In genomic region chr20:31485450-31486339, GRCh38 we compare ENCODE assay signal across 12 cellular contexts. TPM values are rescaled to one million over a fixed set of nuclear protein-coding genes. Genes with fewer than 3 reads are reported as not detected.
DNase-seq lines count a peak whose midpoint lies in the region; ATAC-seq and TF ChIP-seq lines count a peak whose summit lies in the region.
"Had no signal": no experiment of that assay in that cellular context is flagged by ENCODE, and none has a peak within 500 bp of the region (broad histone marks: within the 10 kb centered on the region; RNA-seq: fewer than 3 reads in every experiment).

No MANE protein-coding gene starts in this region.

- H3K27me3 ChIP-seq in H7 (ENCODE audit: control insufficient read depth, insufficient read depth, low read length) (no peaks in the 10 kb centered on the region), ascending aorta (no peaks in the 10 kb centered on the region)
- H3K27me3 ChIP-seq: cardiac muscle cell had no signal

- H3K4me3 ChIP-seq in H7 (ENCODE audit: insufficient read depth, low read depth, low read length) (no peak overlapping the region), ascending aorta (peak overlapping the region in 1 of 2 donors; percentile 60), iPS-11a (ENCODE audit: low read depth, low read length) (peak overlapping the region; percentile 39), skin epidermis (peak overlapping the region in 1 of 7 experiments; percentile 15)
- H3K4me3 ChIP-seq: cardiac muscle cell had no signal

- peak; percentile 84 for DNase-seq in H7
- DNase-seq in ascending aorta (ENCODE audit: low spot score in 2 of 2) = peak; percentile 23 to 80
- DNase-seq in NCI-H1417 (lab: John Stamatoyannopoulos, UW) = no peak
- DNase-seq in NCI-H1930 (lab: John Stamatoyannopoulos, UW) = no peak
- DNase-seq in epidermal melanocyte (ENCODE audit: insufficient read length, low spot score) = no peak
- DNase-seq: NCI-H1436; stimulated activated naive CD4-positive, alpha-beta T cell treated with Interleukin-2 at 50 U/mL for 16 hours had no signal

- TF ChIP-seq CTCF in ascending aorta (IDR thresholded peaks at IDR 0.05) = no peak

- H3K27ac ChIP-seq in ascending aorta (peak overlapping the region; percentile 89 to 90), skin epidermis (peak overlapping the region in 15 of 21 experiments; percentile 0 to 78 (median 47))
- H3K27ac ChIP-seq: cardiac muscle cell had no signal

- peaks cover 3 to 14% of the 10 kb centered on the region in 2 donors for H3K4me1 ChIP-seq in ascending aorta

- H3K36me3 ChIP-seq in H7 (replicated peaks; ENCODE audit: control insufficient read depth, insufficient read depth, low read length) (no peaks in the 10 kb centered on the region), ascending aorta (no peaks in the 10 kb centered on the region)
- H3K36me3 ChIP-seq: cardiac muscle cell had no signal

- ATAC-seq in GM18520 (IDR thresholded peaks at IDR 0.05; ENCODE audit: unreplicated experiment) = no peak

- H3K9me3 ChIP-seq in ascending aorta = no peaks in the 10 kb centered on the region

- intact Hi-C loops in ascending aorta (cut with DNase I) = loop anchor here (1.0 kb wide), 1 partner anchor 10 kb away; no protein-coding TSS in a partner anchor

RNA-seq across cellular contexts. Expression of gene REM1, which starts 10.6 kb away (rescaled TPM):
- total RNA-seq in H7 (2014; rRNA removed; shearing (Covaris generic)) = not detected in 2 replicates
- total RNA-seq in ascending aorta = 31.0 TPM
- total RNA-seq: cardiac muscle cell, neural crest cell had no signal

RNA-seq across cellular contexts. Expression of gene DEFB124, which starts 10.8 kb away (rescaled TPM):
- total RNA-seq in H7 (2014; rRNA removed; shearing (Covaris generic)) = not detected in 2 replicates
- not detected for total RNA-seq in ascending aorta
- total RNA-seq: cardiac muscle cell, neural crest cell had no signal

RNA-seq across cellular contexts. Expression of gene HM13, which starts 28.5 kb away (rescaled TPM):
- total RNA-seq in H7 (2014; rRNA removed; shearing (Covaris generic)) = 63.9 and 65.0 TPM in 2 replicates
- total RNA-seq in ascending aorta = 84.9 TPM

RNA-seq across cellular contexts. Expression of gene DEFB123, which starts 45.3 kb away (rescaled TPM):
- not detected in 2 replicates for total RNA-seq in H7 (2014; rRNA removed; shearing (Covaris generic))
- total RNA-seq in ascending aorta = not detected
- total RNA-seq: cardiac muscle cell, neural crest cell had no signal

Comparison
In these comparisons a context has a peak if more than half of its experiments do, and no peak if none do; other contexts are left out.
1. DNase-seq: peak in H7 (single experiment) and ascending aorta (2 of 2); none in NCI-H1417 (0 of 3), NCI-H1930 (0 of 2) and epidermal melanocyte (single experiment).
2. RNA of gene REM1, which starts 10.6 kb away (total RNA-seq): 31.0 TPM in ascending aorta (single experiment); not detected in H7; every median in the first group is over 10 times any median in the second.